In genomic region chr22:23750744-23751440, GRCh38 we compare ENCODE assay signal across 1 cellular context.
TF ChIP-seq lines count a peak whose summit lies in the region.

TSS of gene ZNF70 (minus strand) at chr22:23751112. CDS start at chr22:23745140, 5,972 bp downstream.

TF ChIP-seq in K562, 482 proteins besides CTCF, POLR2A, EP300 and RAD21 (continued from another document):
- peak; percentile 71; the same call in 1 of the 2 replicates for TF ChIP-seq MGA (IDR thresholded peaks at IDR 0.05)
- no peak; the same call in 1 of the 2 replicates for TF ChIP-seq ZBTB7A (IDR thresholded peaks at IDR 0.05; ENCODE audit: borderline replicate concordance, control insufficient read depth, low read depth, low read length)
- peak; percentile 65 for TF ChIP-seq ZFX (CRISPR knock-in tag; IDR thresholded peaks at IDR 0.05)
- TF ChIP-seq EHMT2 (IDR thresholded peaks at IDR 0.05), result no peak
- no peak for TF ChIP-seq RREB1 (CRISPR knock-in tag; IDR thresholded peaks at IDR 0.05)
- peak; percentile 55 for TF ChIP-seq HCFC1 (IDR thresholded peaks at IDR 0.05; ENCODE audit: low read depth, low read length)
- no peak for TF ChIP-seq ETV5 (CRISPR knock-in tag; IDR thresholded peaks at IDR 0.05; ENCODE audit: low read depth)
- no peak for TF ChIP-seq TCF7L2 (IDR thresholded peaks at IDR 0.05; ENCODE audit: low read depth, low read length)
- TF ChIP-seq VEZF1 (CRISPR knock-in tag; IDR thresholded peaks at IDR 0.05), result peak; percentile 88
- no peak for TF ChIP-seq GATA2 (CRISPR knock-in tag; IDR thresholded peaks at IDR 0.05)
- no peak for TF ChIP-seq ZNF3 (CRISPR knock-in tag; IDR thresholded peaks at IDR 0.05)
- TF ChIP-seq MAX (CRISPR knock-in tag; IDR thresholded peaks at IDR 0.05), result peak; percentile 61; the same call in 1 of the 2 replicates
